In the genomic region with DNA sequence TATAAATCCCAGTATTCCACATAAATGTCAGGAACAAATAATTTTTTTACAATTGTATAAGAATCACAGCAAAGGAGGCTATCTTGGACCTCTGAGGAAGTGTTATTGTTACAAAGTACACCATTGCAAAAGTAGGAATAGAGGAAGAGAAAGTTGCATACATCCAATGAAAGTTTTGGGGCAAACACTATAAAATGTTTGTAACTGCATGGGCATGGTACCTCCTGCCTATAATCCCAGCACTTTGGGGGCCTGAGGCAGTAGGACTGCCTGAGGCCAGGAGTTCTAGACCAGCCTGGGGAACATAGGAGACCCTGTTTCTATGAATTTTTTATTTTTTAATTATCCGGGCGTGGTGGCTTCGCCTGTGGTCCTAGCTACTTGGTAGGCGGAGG, we compare ENCODE assay signal across 8 cellular contexts. TPM values are rescaled to one million over a fixed set of nuclear protein-coding genes. Genes with fewer than 3 reads are reported as not detected.
A peak's percentile ranks its signal among the peaks of the same experiment; 100 is the strongest.
DNase-seq lines count a peak whose midpoint lies in the region; ATAC-seq lines count a peak whose summit lies in the region.

No MANE protein-coding gene starts in this region.

- no peaks in the 10 kb centered on the region for H3K27me3 ChIP-seq in thymus (ENCODE audit: control insufficient read depth, insufficient read depth)

- no peak for ATAC-seq in activated T-cell treated with anti-CD3 and anti-CD28 coated beads, Interleukin-2, amount 50 U/mL, for 72 hours (replicated peaks in 1 of 2)
- ATAC-seq in HG03159 (IDR thresholded peaks at IDR 0.05; ENCODE audit: unreplicated experiment), result no peak
- no peak for ATAC-seq in HG02885 (IDR thresholded peaks at IDR 0.05; ENCODE audit: poor library complexity, unreplicated experiment)

- 98% methylated on average over 4 of the region's 4 CpGs for WGBS in thymus

- H3K4me1 ChIP-seq in thymus (ENCODE audit: control insufficient read depth, insufficient read depth, low read length), result no peaks in the 10 kb centered on the region

- no peaks in the 10 kb centered on the region for H3K9me3 Mint-ChIP-seq in activated T-cell treated with anti-CD3 and anti-CD28 coated beads, Interleukin-2, amount 50 U/mL, for 72 hours
- no peaks in the 10 kb centered on the region for H3K9me3 Mint-ChIP-seq in activated CD4-positive, alpha-beta memory T cell treated with anti-CD3 and anti-CD28 coated beads, Interleukin-2, amount 10 ng/mL, durations not matched to agents 7 days and 5 days
- H3K9me3 Mint-ChIP-seq in immature natural killer cell, result no peaks in the 10 kb centered on the region

- no peaks in the 10 kb centered on the region for H3K36me3 ChIP-seq in thymus (ENCODE audit: control insufficient read depth, insufficient read depth)

- DNase-seq in activated T-cell treated with anti-CD3 and anti-CD28 coated beads, Interleukin-2, amount 50 U/mL, for 72 hours, result no peak
- no peak for DNase-seq in activated T-cell treated with anti-CD3 and anti-CD28 coated beads, Interleukin-2, amount 50 U/mL, for 48 hours
- DNase-seq in activated CD4-positive, alpha-beta memory T cell treated with anti-CD3 and anti-CD28 coated beads, Interleukin-2, amount 10 ng/mL, durations not matched to agents 7 days and 5 days, result no peak
- DNase-seq in immature natural killer cell (no peak), posterior vena cava (ENCODE audit: low spot score) (no peak)

- intact Hi-C loops in posterior vena cava (cut with DNase I), result no loop called here

- H3K27ac Mint-ChIP-seq in activated T-cell treated with anti-CD3 and anti-CD28 coated beads, Interleukin-2, amount 50 U/mL, for 72 hours, result peak overlapping the region; percentile 82
- peak overlapping the region; percentile 90 for H3K27ac Mint-ChIP-seq in activated CD4-positive, alpha-beta memory T cell treated with anti-CD3 and anti-CD28 coated beads, Interleukin-2, amount 10 ng/mL, durations not matched to agents 7 days and 5 days
- peak overlapping the region; percentile 90 to 97 (median 94) for H3K27ac Mint-ChIP-seq in immature natural killer cell

- no peaks in the 10 kb centered on the region for H3K9me3 ChIP-seq in thymus (ENCODE audit: control insufficient read depth)

- H3K4me3 ChIP-seq in thymus (ENCODE audit: low read length), result peak overlapping the region; percentile 76

- no peaks in the 10 kb centered on the region for H3K27me3 Mint-ChIP-seq in activated T-cell treated with anti-CD3 and anti-CD28 coated beads, Interleukin-2, amount 50 U/mL, for 72 hours (ENCODE audit: low read depth)
- no peaks in the 10 kb centered on the region for H3K27me3 Mint-ChIP-seq in activated CD4-positive, alpha-beta memory T cell treated with anti-CD3 and anti-CD28 coated beads, Interleukin-2, amount 10 ng/mL, durations not matched to agents 7 days and 5 days
- H3K27me3 Mint-ChIP-seq in immature natural killer cell (ENCODE audit: low read depth in 3 of 3), result peaks cover 7 to 15% (median 10%) of the 10 kb centered on the region in 3 donors

- CTCF ChIA-PET in activated CD4-positive, alpha-beta memory T cell treated with anti-CD3 and anti-CD28 coated beads, Interleukin-2, amount 10 ng/mL, durations not matched to agents 7 days and 5 days (lab: Charles Lee), result interaction anchor here (3.1 kb wide), 1 partner anchor 51 kb away, joined by 9 read pairs; the partner anchor contains the start of gene SPAST

- no peak overlapping the region for H3K27ac ChIP-seq in thymus (ENCODE audit: low read depth)

- POLR2A ChIA-PET in activated CD4-positive, alpha-beta memory T cell treated with anti-CD3 and anti-CD28 coated beads, Interleukin-2, amount 10 ng/mL, durations not matched to agents 7 days and 5 days (lab: Charles Lee), result interaction anchor here (0.6 to 1.9 kb wide), 12 partner anchors 8 to 266 kb away, joined by 3 to 23 read pairs (median 3); partner anchors contain the start of genes DPY30, SLC30A6, SPAST and YIPF4

- peaks cover 45% of the 10 kb centered on the region for H3K4me1 Mint-ChIP-seq in activated T-cell treated with anti-CD3 and anti-CD28 coated beads, Interleukin-2, amount 50 U/mL, for 72 hours (ENCODE audit: low read depth)
- peaks cover 36% of the 10 kb centered on the region for H3K4me1 Mint-ChIP-seq in activated CD4-positive, alpha-beta memory T cell treated with anti-CD3 and anti-CD28 coated beads, Interleukin-2, amount 10 ng/mL, durations not matched to agents 7 days and 5 days
- peaks cover 35 to 45% of the 10 kb centered on the region in 2 donors for H3K4me1 Mint-ChIP-seq in immature natural killer cell

- peak overlapping the region; percentile 88 to 91 for H3K4me3 Mint-ChIP-seq in activated T-cell treated with anti-CD3 and anti-CD28 coated beads, Interleukin-2, amount 50 U/mL, for 72 hours
- H3K4me3 Mint-ChIP-seq in activated CD4-positive, alpha-beta memory T cell treated with anti-CD3 and anti-CD28 coated beads, Interleukin-2, amount 10 ng/mL, durations not matched to agents 7 days and 5 days, result peak overlapping the region; percentile 81
- H3K4me3 Mint-ChIP-seq in immature natural killer cell, result peak overlapping the region; percentile 88 to 94 (median 92)

- peaks cover 0 to 6% of the 10 kb centered on the region in 2 donors for H3K36me3 Mint-ChIP-seq in activated T-cell treated with anti-CD3 and anti-CD28 coated beads, Interleukin-2, amount 50 U/mL, for 72 hours (ENCODE audit: insufficient read depth in 2 of 2)
- peaks cover 9% of the 10 kb centered on the region for H3K36me3 Mint-ChIP-seq in activated CD4-positive, alpha-beta memory T cell treated with anti-CD3 and anti-CD28 coated beads, Interleukin-2, amount 10 ng/mL, durations not matched to agents 7 days and 5 days (ENCODE audit: low read depth)
- peaks cover 0 to 5% (median 4%) of the 10 kb centered on the region in 3 donors for H3K36me3 Mint-ChIP-seq in immature natural killer cell

RNA-seq across cellular contexts. Expression of gene MEMO1, which starts 0.8 kb away (rescaled TPM):
- total RNA-seq in activated T-cell treated with anti-CD3 and anti-CD28 coated beads, Interleukin-2, amount 50 U/mL, for 72 hours, result 10 to 100 TPM; 45.9 to 47.7 TPM
- total RNA-seq in activated CD4-positive, alpha-beta memory T cell treated with anti-CD3 and anti-CD28 coated beads, Interleukin-2, amount 10 ng/mL, durations not matched to agents 7 days and 5 days, result 10 to 100 TPM; 40.7 to 41.5 TPM
- polyA plus RNA-seq in immature natural killer cell (10 to 100 TPM; 32.8 to 49.1 (median 35.6) TPM), thymus (62.0 TPM)
- total RNA-seq in posterior vena cava, result 10 to 100 TPM; 33.5 to 44.7 TPM

RNA-seq across cellular contexts. Expression of gene DPY30, which starts 28.0 kb away (rescaled TPM):
- 10 to 100 TPM; 59.1 to 70.9 TPM for total RNA-seq in activated T-cell treated with anti-CD3 and anti-CD28 coated beads, Interleukin-2, amount 50 U/mL, for 72 hours
- 10 to 100 TPM; 68.9 to 74.2 TPM for total RNA-seq in activated CD4-positive, alpha-beta memory T cell treated with anti-CD3 and anti-CD28 coated beads, Interleukin-2, amount 10 ng/mL, durations not matched to agents 7 days and 5 days
- 100 to 1,000 TPM; 130 to 163 (median 160) TPM for polyA plus RNA-seq in immature natural killer cell
- 147 TPM for polyA plus RNA-seq in thymus
- 10 to 100 TPM; 41.6 to 45.5 TPM for total RNA-seq in posterior vena cava

RNA-seq across cellular contexts. Expression of gene SPAST, which starts 51.8 kb away (rescaled TPM):
- total RNA-seq in activated T-cell treated with anti-CD3 and anti-CD28 coated beads, Interleukin-2, amount 50 U/mL, for 72 hours, result 10 to 100 TPM; 24.8 to 28.6 TPM
- 10 to 100 TPM; 21.1 to 21.8 TPM for total RNA-seq in activated CD4-positive, alpha-beta memory T cell treated with anti-CD3 and anti-CD28 coated beads, Interleukin-2, amount 10 ng/mL, durations not matched to agents 7 days and 5 days
- polyA plus RNA-seq in immature natural killer cell (10 to 100 TPM in 2 of 3 donors, 1 to 10 TPM in 1; 9.1 to 12.9 (median 12.5) TPM), thymus (12.7 TPM)
- total RNA-seq in posterior vena cava, result 10 to 100 TPM; 11.1 to 12.6 TPM
